In the genomic region with DNA sequence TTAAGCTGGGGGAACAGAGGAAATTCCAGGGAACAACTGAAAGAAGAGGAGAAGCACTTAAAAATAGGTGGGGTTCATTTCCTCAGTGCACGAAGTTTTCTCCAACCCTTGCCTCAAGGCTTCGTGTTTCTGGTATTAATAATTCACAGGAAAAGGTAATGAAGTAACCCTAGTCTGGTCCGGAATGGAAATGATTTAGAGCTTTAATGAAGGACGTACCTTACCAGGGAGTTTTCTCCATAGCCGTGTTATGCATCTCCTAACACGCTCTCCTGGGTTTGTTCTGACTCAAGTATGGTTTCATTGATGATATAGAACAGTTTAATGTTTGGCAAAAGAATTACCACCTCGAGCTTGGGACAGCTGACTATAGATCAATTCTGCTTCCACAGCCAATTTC, we compare ENCODE assay signal across 26 cellular contexts.
"Had no signal": no experiment of that assay in that cellular context is flagged by ENCODE, and none has a peak within 500 bp of the region (broad histone marks: within the 10 kb centered on the region; RNA-seq: fewer than 3 reads in every experiment).

No MANE protein-coding gene starts in this region.

- ATAC-seq: left colon; natural killer cell; right cardiac atrium; sciatic nerve; stimulated activated naive B cell treated with anti-CD40 and anti-IgM and Interleukin-4, amounts not matched to agents 10 μg/mL and 1 μg/mL and 100 μg/mL, for 72 hours; stimulated activated naive CD8-positive, alpha-beta T cell treated with anti-CD3 and anti-CD28 coated beads, Interleukin-15, Interleukin-2, amounts not matched to agents 100 U/mL and 50 U/mL, for 24 hours had no signal

- H3K4me1 ChIP-seq: left ventricle myocardium inferior, stomach, testis, thyroid gland, upper lobe of left lung, vagina had no signal

- H3K27me3 ChIP-seq: ovary, testis, upper lobe of left lung, vagina had no signal

- H3K4me3 ChIP-seq: hepatocyte, left ventricle myocardium inferior, lung, ovary, skin epidermis, stomach, testis, thyroid gland, transverse colon, upper lobe of left lung, vagina had no signal

- DNase-seq: islet precursor cell; kidney glomerular epithelial cell; left colon; left ventricle myocardium inferior; mesendoderm; naive B cell; natural killer cell; ovary; retina; right cardiac atrium; stimulated activated CD4-positive, alpha-beta T cell treated with anti-CD3 and anti-CD28 coated beads, Interleukin-12 subunit alpha, Interleukin-12 subunit beta, amount 100 ng/mL, for 4 hours; stimulated activated CD4-positive, alpha-beta T cell treated with anti-CD3 and anti-CD28 coated beads, Interleukin-15, amount 100 ng/mL, for 24 hours; stimulated activated CD4-positive, alpha-beta T cell treated with anti-CD3 and anti-CD28 coated beads, Interleukin-2, amount 100 ng/mL, for 24 hours; stimulated activated CD4-positive, alpha-beta T cell treated with anti-CD3 and anti-CD28 coated beads, Interleukin-4, amount 100 ng/mL, for 1 hour; stimulated activated naive B cell treated with anti-CD40 and anti-IgM and Interleukin-4, amounts not matched to agents 10 μg/mL and 1 μg/mL and 100 μg/mL, for 72 hours; stimulated activated naive CD8-positive, alpha-beta T cell treated with anti-CD3 and anti-CD28 coated beads, Interleukin-15, Interleukin-2, amounts not matched to agents 100 U/mL and 50 U/mL, for 24 hours; stomach; testis; thyroid gland; transverse colon; upper lobe of left lung had no signal

- H3K36me3 ChIP-seq: left ventricle myocardium inferior, ovary, stomach, thyroid gland, transverse colon, upper lobe of left lung, vagina had no signal

- H3K27ac ChIP-seq: hepatocyte, left ventricle myocardium inferior, ovary, skin epidermis, stomach, testis, thyroid gland, transverse colon, upper lobe of left lung, vagina had no signal

- H3K9me3 ChIP-seq: left ventricle myocardium inferior, ovary, stomach, testis, thyroid gland, transverse colon, upper lobe of left lung, vagina had no signal
